Comparison of ENCODE assay signal across 8 cellular contexts in the genomic region with DNA sequence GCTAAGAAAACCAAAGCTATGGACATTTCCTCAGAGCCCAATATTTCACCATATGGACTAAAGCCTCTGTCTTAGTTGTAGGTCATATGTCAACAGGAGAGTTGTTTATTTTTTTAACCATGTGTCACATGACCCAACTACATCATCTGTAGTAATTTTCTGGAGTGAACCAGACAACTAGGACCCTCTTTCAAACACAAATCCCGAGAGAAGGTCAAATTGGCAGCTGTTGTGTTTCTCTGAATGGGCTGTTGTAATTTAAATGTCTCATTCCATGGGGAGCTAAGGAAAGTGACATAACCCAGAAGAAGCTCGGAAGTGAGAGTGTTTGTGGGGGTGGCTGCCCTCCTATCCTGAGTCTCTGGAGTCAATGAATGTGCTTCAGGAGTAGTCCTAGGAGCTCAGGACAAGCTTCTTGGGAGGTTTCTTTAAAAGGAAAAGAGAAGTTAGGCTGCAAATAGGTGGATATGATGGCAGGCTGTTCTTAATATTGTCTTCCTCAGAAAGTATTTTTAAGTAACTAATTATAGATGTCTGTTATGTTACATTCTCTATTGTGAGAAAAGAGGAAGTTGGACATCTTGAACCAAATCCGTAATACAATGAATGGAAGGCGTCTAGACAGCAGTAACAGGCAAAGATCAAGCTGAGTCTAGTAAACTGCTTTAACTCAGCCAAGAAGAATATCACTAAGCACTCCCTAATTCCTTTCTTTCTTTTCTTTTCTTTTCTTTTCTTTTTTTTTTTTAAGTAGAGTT. TPM values are rescaled to one million over a fixed set of nuclear protein-coding genes. Genes with fewer than 3 reads are reported as not detected.
DNase-seq lines count a peak whose midpoint lies in the region; ATAC-seq and TF ChIP-seq lines count a peak whose summit lies in the region.

No MANE protein-coding gene starts in this region.

- no peak for TF ChIP-seq CTCF in heart left ventricle (IDR thresholded peaks at IDR 0.05)
- no peak for TF ChIP-seq CTCF in mammary epithelial cell (conservative IDR thresholded peaks at IDR 0.05 in 1 of 2, IDR thresholded peaks at IDR 0.05 in 1 of 2; ENCODE audit: extremely low read depth in 1 of 2, insufficient read depth in 1 of 2, low read depth in 1 of 2, low read length in 2 of 2)
- no peak for TF ChIP-seq CTCF in progenitor cell of endocrine pancreas (IDR thresholded peaks at IDR 0.05; ENCODE audit: unreplicated experiment)
- no peak for TF ChIP-seq CTCF in tibial nerve (IDR thresholded peaks at IDR 0.05)

- H2AFZ ChIP-seq in mammary epithelial cell (ENCODE audit: low read depth, low read length): no peak overlapping the region

- 41 to 53% (median 44%) methylated on average over 4 of the region's 4 CpGs for WGBS in heart left ventricle, 4 donors
- 95% methylated on average over 4 of the region's 4 CpGs for WGBS in mammary epithelial cell (ENCODE audit: low coverage, missing lambda C conversion rate)
- 42 to 43% methylated on average over 4 of the region's 4 CpGs for WGBS in tibial nerve, 2 donors

- no peaks in the 10 kb centered on the region for H3K79me2 ChIP-seq in mammary epithelial cell (ENCODE audit: insufficient read depth, low read length)

- H3K27me3 Mint-ChIP-seq in stimulated activated naive B cell treated with anti-CD40 and anti-IgM and Interleukin-4, amounts not matched to agents 10 μg/mL and 1 μg/mL and 100 μg/mL, for 72 hours: no peaks in the 10 kb centered on the region
- H3K27me3 Mint-ChIP-seq in progenitor cell of endocrine pancreas: peaks cover 10% of the 10 kb centered on the region

- H3K4me1 ChIP-seq in heart left ventricle (peaks cover 0 to 10% (median 0%) of the 10 kb centered on the region in 12 donors), mammary epithelial cell (ENCODE audit: insufficient read depth, low read length) (no peaks in the 10 kb centered on the region), tibial nerve (peaks cover 0 to 14% (median 0%) of the 10 kb centered on the region in 4 donors)

- TF ChIP-seq EP300 in tibial nerve (IDR thresholded peaks at IDR 0.05): no peak

- peaks cover 13 to 20% of the 10 kb centered on the region in 2 donors for H3K4me1 Mint-ChIP-seq in stimulated activated naive B cell treated with anti-CD40 and anti-IgM and Interleukin-4, amounts not matched to agents 10 μg/mL and 1 μg/mL and 100 μg/mL, for 72 hours
- peaks cover 2% of the 10 kb centered on the region for H3K4me1 Mint-ChIP-seq in progenitor cell of endocrine pancreas (ENCODE audit: low read depth)

- no peaks in the 10 kb centered on the region for H4K20me1 ChIP-seq in mammary epithelial cell (ENCODE audit: insufficient read depth, low read length)

- no TSS peak for BruUV-seq in mammary epithelial cell (replicated peaks; lab: Mats Ljungman, UMichigan)

- no peaks in the 10 kb centered on the region for H3K9me3 Mint-ChIP-seq in stimulated activated naive B cell treated with anti-CD40 and anti-IgM and Interleukin-4, amounts not matched to agents 10 μg/mL and 1 μg/mL and 100 μg/mL, for 72 hours
- H3K9me3 Mint-ChIP-seq in progenitor cell of endocrine pancreas (ENCODE audit: low read depth): no peaks in the 10 kb centered on the region

- H3K27ac Mint-ChIP-seq in stimulated activated naive B cell treated with anti-CD40 and anti-IgM and Interleukin-4, amounts not matched to agents 10 μg/mL and 1 μg/mL and 100 μg/mL, for 72 hours: peak overlapping the region; percentile 92
- H3K27ac Mint-ChIP-seq in progenitor cell of endocrine pancreas: no peak overlapping the region

- DNase-seq in heart left ventricle (peak in 1 of 5 donors; percentile 27), Right ventricle myocardium superior (no peak), SK-MEL-5 (ENCODE audit: low read depth, low spot score) (peak; percentile 80), mammary epithelial cell (no peak), progenitor cell of endocrine pancreas (ENCODE audit: low spot score, unreplicated experiment) (no peak), tibial nerve (ENCODE audit: low spot score in 2 of 2) (no peak)
- DNase-seq in stimulated activated naive B cell treated with anti-CD40 and anti-IgM and Interleukin-4, amounts not matched to agents 10 μg/mL and 1 μg/mL and 100 μg/mL, for 72 hours: no peak

- no peak for TF ChIP-seq POLR2A in heart left ventricle (IDR thresholded peaks at IDR 0.05)
- no peak for TF ChIP-seq POLR2A in tibial nerve (IDR thresholded peaks at IDR 0.05)

- in situ Hi-C loops in SK-MEL-5 (cut with HindIII; ENCODE audit: low pct_unique_long_range_greater_than_20kb, low sequenced_read_pairs) (no loop called here), mammary epithelial cell (cut with MboI; ENCODE audit: low sequenced_read_pairs in 2 of 2) (no loop called here)

- no peaks in the 10 kb centered on the region for H3K27me3 ChIP-seq in heart left ventricle
- no peaks in the 10 kb centered on the region for H3K27me3 ChIP-seq in mammary epithelial cell (ENCODE audit: insufficient read depth, low read length)
- no peaks in the 10 kb centered on the region for H3K27me3 ChIP-seq in tibial nerve

- no peaks in the 10 kb centered on the region for H3K9me3 ChIP-seq in heart left ventricle
- H3K9me3 ChIP-seq in mammary epithelial cell (replicated peaks; ENCODE audit: insufficient read depth, low read length): no peaks in the 10 kb centered on the region
- no peaks in the 10 kb centered on the region for H3K9me3 ChIP-seq in tibial nerve

- H3K4me3 Mint-ChIP-seq in stimulated activated naive B cell treated with anti-CD40 and anti-IgM and Interleukin-4, amounts not matched to agents 10 μg/mL and 1 μg/mL and 100 μg/mL, for 72 hours: peak overlapping the region; percentile 17 to 22
- no peak overlapping the region for H3K4me3 Mint-ChIP-seq in progenitor cell of endocrine pancreas (ENCODE audit: low read depth)

- H3K4me3 ChIP-seq in heart left ventricle: no peak overlapping the region
- H3K4me3 ChIP-seq in mammary epithelial cell (replicated peaks in 1 of 3; ENCODE audit: insufficient read depth in 1 of 3, low read depth in 2 of 3, low read length in 3 of 3): no peak overlapping the region
- no peak overlapping the region for H3K4me3 ChIP-seq in tibial nerve

- intact Hi-C loops in heart left ventricle (cut with DNase I) (no loop called here), Right ventricle myocardium superior (cut with DNase I) (no loop called here), mammary epithelial cell (cut with micrococcal nuclease) (no loop called here)

- no peak overlapping the region for H3K4me2 ChIP-seq in mammary epithelial cell (ENCODE audit: insufficient read depth, low read depth, low read length)

- H3K36me3 ChIP-seq in heart left ventricle (no peaks in the 10 kb centered on the region), mammary epithelial cell (ENCODE audit: insufficient read depth, low read length) (no peaks in the 10 kb centered on the region), tibial nerve (no peaks in the 10 kb centered on the region)

- H3K27ac ChIP-seq in heart left ventricle (no peak overlapping the region), mammary epithelial cell (ENCODE audit: insufficient read depth, low read depth, low read length) (no peak overlapping the region), tibial nerve (no peak overlapping the region)

- CTCF ChIA-PET in mammary epithelial cell (lab: Charles Lee; ENCODE audit: low non-redundant PET): no interaction called here

- peaks cover 0 to 5% of the 10 kb centered on the region in 2 donors for H3K36me3 Mint-ChIP-seq in stimulated activated naive B cell treated with anti-CD40 and anti-IgM and Interleukin-4, amounts not matched to agents 10 μg/mL and 1 μg/mL and 100 μg/mL, for 72 hours
- H3K36me3 Mint-ChIP-seq in progenitor cell of endocrine pancreas (ENCODE audit: insufficient read depth): no peaks in the 10 kb centered on the region

- H3K9ac ChIP-seq in mammary epithelial cell (ENCODE audit: insufficient read depth, low read length): no peak overlapping the region

- dilution Hi-C loops in mammary epithelial cell (cut with HindIII; ENCODE audit: low sequenced_read_pairs): no loop called here

- ATAC-seq in heart left ventricle (peak in 3 of 4 donors; percentile 36 to 73 (median 57)), Right ventricle myocardium superior (ENCODE audit: poor library complexity) (no peak), HG03097 (IDR thresholded peaks at IDR 0.05; ENCODE audit: low FRiP score, unreplicated experiment) (peak; percentile 54)
- ATAC-seq in stimulated activated naive B cell treated with anti-CD40 and anti-IgM and Interleukin-4, amounts not matched to agents 10 μg/mL and 1 μg/mL and 100 μg/mL, for 72 hours (replicated peaks): peak; percentile 87 to 89

RNA-seq across cellular contexts. Expression of a gene that starts 50.1 kb away (rescaled TPM):
- total RNA-seq in heart left ventricle (10 to 100 TPM; 21.4 to 62.7 (median 48.4) TPM), Right ventricle myocardium superior (39.9 TPM), mammary epithelial cell (10 to 100 TPM; 49.8 to 88.5 TPM), progenitor cell of endocrine pancreas (150 and 152 TPM in 2 replicates), tibial nerve (10 to 100 TPM; 27.8 to 44.6 (median 35.4) TPM)
- polyA plus RNA-seq in heart left ventricle (10 to 100 TPM; 16.7 to 49.0 TPM), mammary epithelial cell (23.6 TPM)
- 101 and 102 TPM in 2 replicates for total RNA-seq in SK-MEL-5 (2014; rRNA removed; shearing (Covaris generic))
- polyA plus RNA-seq in SK-MEL-5 (2015; cell fraction: cytosol; rRNA removed): 60.6 and 72.8 TPM in 2 replicates
- polyA plus RNA-seq in SK-MEL-5 (2015; cell fraction: nucleus; rRNA removed): 139 and 166 TPM in 2 replicates
- 9.3 TPM for polyA minus RNA-seq in mammary epithelial cell

RNA-seq across cellular contexts. Expression of a gene that starts 50.2 kb away (rescaled TPM):
- total RNA-seq in heart left ventricle (10 to 100 TPM in 3 of 9 donors, 1 to 10 TPM in 6; 3.3 to 50.5 (median 8.0) TPM), Right ventricle myocardium superior (4.8 TPM), mammary epithelial cell (1 to 10 TPM; 6.3 to 8.3 TPM), progenitor cell of endocrine pancreas (12.9 and 13.1 TPM in 2 replicates), tibial nerve (10 to 100 TPM in 1 of 4 donors, 1 to 10 TPM in 3; 3.1 to 11.7 (median 8.2) TPM)
- polyA plus RNA-seq in heart left ventricle (10 to 100 TPM in 1 of 2 donors, 1 to 10 TPM in 1; 3.4 to 22.0 TPM), mammary epithelial cell (4.1 TPM)
- 20.4 and 21.1 TPM in 2 replicates for total RNA-seq in SK-MEL-5 (2014; rRNA removed; shearing (Covaris generic))
- 13.7 and 16.7 TPM in 2 replicates for polyA plus RNA-seq in SK-MEL-5 (2015; cell fraction: cytosol; rRNA removed)
- polyA plus RNA-seq in SK-MEL-5 (2015; cell fraction: nucleus; rRNA removed): 6.5 and 14.3 TPM in 2 replicates
- not detected for polyA minus RNA-seq in mammary epithelial cell
